35 cellular contexts compared by ENCODE assay signal in genomic region chr6:159271257-159271656, GRCh38.
"Had no signal": no experiment of that assay in that cellular context is flagged by ENCODE, and none has a peak within 500 bp of the region (broad histone marks: within the 10 kb centered on the region; RNA-seq: fewer than 3 reads in every experiment).

No MANE protein-coding gene starts in this region.

- H3K27me3 ChIP-seq: MG63 had no signal

- H3K36me3 ChIP-seq: MG63 had no signal

- H3K4me3 ChIP-seq: MG63 had no signal

- H3K27ac ChIP-seq: KMS-11 had no signal

- H3K9ac ChIP-seq: KMS-11 had no signal

- H3K4me2 ChIP-seq: KMS-11 had no signal

- DNase-seq: Karpas-422, Kasumi-1, KG1, MG63, MM.1S, MV-4-11, NCI-H1048, NCI-H1092, NCI-H1092 treated with DMSO at 0.1 percent for 48 hours, NCI-H1105, NCI-H1105 treated with DMSO at 0.1 percent for 48 hours, NCI-H1417, NCI-H1417 treated with DMSO at 0.1 percent for 48 hours, NCI-H1436, NCI-H1436 treated with DMSO at 0.1 percent for 48 hours, NCI-H146, NCI-H1694, NCI-H1694 treated with DMSO at 0.1 percent for 48 hours, NCI-H187, NCI-H187 treated with DMSO at 0.1 percent for 48 hours, NCI-H1930, NCI-H2029, NCI-H2029 treated with DMSO at 0.1 percent for 48 hours, NCI-H2081, NCI-H2081 treated with DMSO at 0.1 percent for 48 hours, NCI-H2107, NCI-H2171, NCI-H2171 treated with DMSO at 0.1 percent for 48 hours, NCI-H2227 treated with DMSO at 0.1 percent for 48 hours, NCI-H226, NCI-H345, NCI-H446, NCI-H446 treated with DMSO at 0.1 percent for 48 hours, NCI-H510A had no signal

- H3K9me3 ChIP-seq: MG63 had no signal
